ENCODE assay signal across 17 cellular contexts in genomic region chr6:119514355-119514754, GRCh38.
A peak's percentile ranks its signal among the peaks of the same experiment; 100 is the strongest.
DNase-seq lines count a peak whose midpoint lies in the region; ATAC-seq and TF ChIP-seq lines count a peak whose summit lies in the region.
"Had no signal": no experiment of that assay in that cellular context is flagged by ENCODE, and none has a peak within 500 bp of the region (broad histone marks: within the 10 kb centered on the region; RNA-seq: fewer than 3 reads in every experiment).

No MANE protein-coding gene starts in this region.

- H3K36me3 Mint-ChIP-seq in CD14-positive monocyte, result no peaks in the 10 kb centered on the region
- H3K36me3 Mint-ChIP-seq: CD8-positive, alpha-beta memory T cell had no signal

- H2BK120ac ChIP-seq in mesendoderm (ENCODE audit: low read depth, low read length), result peak overlapping the region; percentile 82

- H3K18ac ChIP-seq in mesendoderm (ENCODE audit: low read length), result peak overlapping the region; percentile 68

- no peak overlapping the region for H4K5ac ChIP-seq in mesendoderm (ENCODE audit: low read length)

- no peaks in the 10 kb centered on the region for H3K79me1 ChIP-seq in mesendoderm (ENCODE audit: low read length)

- in situ Hi-C loops in G401 (cut with HindIII; ENCODE audit: low sequenced_read_pairs), result no loop called here
- in situ Hi-C loops in HAP-1 (cut with MboI; ENCODE audit: low sequenced_read_pairs), result no loop called here

- ATAC-seq in left lung, result no peak

- BruUV-seq in OCI-LY7 (replicated peaks; lab: Mats Ljungman, UMichigan), result no TSS peak

- no peak overlapping the region for H2AK5ac ChIP-seq in mesendoderm (ENCODE audit: low read length)

- no peak overlapping the region for H3K23ac ChIP-seq in mesendoderm (ENCODE audit: low read length)

- H3K27ac ChIP-seq in OCI-LY7 (ENCODE audit: low read depth, low read length, poor library complexity, severe bottlenecking), result no peak overlapping the region
- no peak overlapping the region for H3K27ac ChIP-seq in mesendoderm (ENCODE audit: low read depth, low read length)
- no peak overlapping the region for H3K27ac ChIP-seq in left lung
- H3K27ac ChIP-seq: BLaER1 had no signal

- H3K27me3 Mint-ChIP-seq in CD14-positive monocyte (ENCODE audit: low read depth in 3 of 3), result peaks cover 0 to 4% (median 0%) of the 10 kb centered on the region in 3 donors

- H3K27ac Mint-ChIP-seq in CD14-positive monocyte, result no peak overlapping the region
- H3K27ac Mint-ChIP-seq: CD8-positive, alpha-beta memory T cell; H9 had no signal

- POLR2A ChIA-PET in OCI-LY7 (lab: Charles Lee), result interaction anchor here (1.5 to 2.9 kb wide), 2 partner anchors 11 to 79 kb away, joined by 4 to 7 read pairs; no protein-coding TSS in a partner anchor

- no peak overlapping the region for H2BK5ac ChIP-seq in mesendoderm (ENCODE audit: low read length)

- peaks cover 0 to 1% (median 0%) of the 10 kb centered on the region in 7 donors for H3K9me3 Mint-ChIP-seq in CD14-positive monocyte
- H3K9me3 Mint-ChIP-seq: CD8-positive, alpha-beta memory T cell; H9 had no signal

- TF ChIP-seq CTCF in OCI-LY7 (conservative IDR thresholded peaks at IDR 0.05; ENCODE audit: low read length) (no peak), left lung (IDR thresholded peaks at IDR 0.05) (no peak), CD14-positive monocyte (IDR thresholded peaks at IDR 0.05) (no peak)

- H2AFZ ChIP-seq in OCI-LY7 (ENCODE audit: low read length), result peak overlapping the region; percentile 13; the same call in 1 of the 2 replicates

- no peak overlapping the region for H3K4ac ChIP-seq in mesendoderm (ENCODE audit: low read depth, low read length)

- no peak overlapping the region for H3K56ac ChIP-seq in mesendoderm (ENCODE audit: low read length)

- H3K4me3 ChIP-seq in OCI-LY7 (ENCODE audit: low read depth, low read length, poor library complexity, severe bottlenecking) (no peak overlapping the region), mesendoderm (ENCODE audit: low read length) (no peak overlapping the region), left lung (no peak overlapping the region), HAP-1 (no peak overlapping the region)
- H3K4me3 ChIP-seq: BLaER1 had no signal

- H3K27me3 ChIP-seq in mesendoderm (ENCODE audit: insufficient read depth, low read length, poor library complexity), result no peaks in the 10 kb centered on the region
- no peaks in the 10 kb centered on the region for H3K27me3 ChIP-seq in left lung
- no peaks in the 10 kb centered on the region for H3K27me3 ChIP-seq in HAP-1 (ENCODE audit: low read depth)
- H3K27me3 ChIP-seq: BLaER1 had no signal

- peaks cover 10% of the 10 kb centered on the region for H3K9me3 ChIP-seq in OCI-LY7 (ENCODE audit: low read length)
- H3K9me3 ChIP-seq in left lung, result no peaks in the 10 kb centered on the region
- H3K9me3 ChIP-seq in HAP-1, result no peaks in the 10 kb centered on the region
- H3K9me3 ChIP-seq: BLaER1 had no signal

- peak overlapping the region; percentile 28 for H4K8ac ChIP-seq in mesendoderm (ENCODE audit: low read depth, low read length)

- intact Hi-C loops in OCI-LY7 (cut with micrococcal nuclease; ENCODE audit: unreplicated experiment) (no loop called here), left lung (cut with DNase I) (no loop called here), CD14-positive monocyte (cut with micrococcal nuclease) (no loop called here)

- CTCF ChIA-PET in OCI-LY7 (lab: Charles Lee; ENCODE audit: unreplicated experiment), result no interaction called here

- H3K9me2 ChIP-seq in OCI-LY7 (ENCODE audit: insufficient read depth, low read length), result no peaks in the 10 kb centered on the region

- H3K4me1 Mint-ChIP-seq in CD14-positive monocyte, result no peaks in the 10 kb centered on the region
- H3K4me1 Mint-ChIP-seq: CD8-positive, alpha-beta memory T cell had no signal

- no CpG with 5 or more reads among the region's 2 CpGs for WGBS in mesendoderm (ENCODE audit: extremely low coverage, insufficient coverage, low lambda C conversion rate)

- peaks cover 25% of the 10 kb centered on the region for H3K4me1 ChIP-seq in OCI-LY7 (ENCODE audit: insufficient read depth, low read length, poor library complexity, severe bottlenecking)
- peaks cover 2% of the 10 kb centered on the region for H3K4me1 ChIP-seq in mesendoderm (ENCODE audit: control insufficient read depth, low read depth, low read length)
- no peaks in the 10 kb centered on the region for H3K4me1 ChIP-seq in left lung
- no peaks in the 10 kb centered on the region for H3K4me1 ChIP-seq in HAP-1

- H3K79me2 ChIP-seq in OCI-LY7 (ENCODE audit: insufficient read depth, low read depth, low read length) (no peaks in the 10 kb centered on the region), mesendoderm (ENCODE audit: control insufficient read depth, insufficient read depth, low read length) (no peaks in the 10 kb centered on the region)

- peak overlapping the region; percentile 97 for H2BK15ac ChIP-seq in mesendoderm (replicated peaks; ENCODE audit: low read depth)

- H3K36me3 ChIP-seq in OCI-LY7 (ENCODE audit: insufficient read depth, low read length) (peaks cover 3% of the 10 kb centered on the region; the same call in 1 of the 2 replicates), mesendoderm (ENCODE audit: control insufficient read depth, insufficient read depth, low read length) (no peaks in the 10 kb centered on the region), left lung (no peaks in the 10 kb centered on the region), HAP-1 (replicated peaks) (no peaks in the 10 kb centered on the region)
- H3K36me3 ChIP-seq: BLaER1 had no signal

- DNase-seq in G401 (ENCODE audit: low spot score) (peak; percentile 23), OCI-LY7 (ENCODE audit: low spot score) (no peak), cerebellar cortex (ENCODE audit: low spot score) (peak; percentile 13), mesendoderm (no peak), left lung (no peak), CD14-positive monocyte (ENCODE audit: low spot score) (no peak), HAP-1 (ENCODE audit: low spot score in 2 of 2) (no peak)
- no peak for DNase-seq in stimulated activated CD8-positive, alpha-beta memory T cell treated with anti-CD3 and anti-CD28 coated beads, Interleukin-4, amount 100 ng/mL, for 48 hours
- DNase-seq: 8988T; CD8-positive, alpha-beta memory T cell; COR-L47; DMS153; DMS79; GF-D8; GOT3; H9 had no signal

- no peaks in the 10 kb centered on the region for H4K20me1 ChIP-seq in OCI-LY7 (ENCODE audit: insufficient read depth, low read length)
- H4K20me1 ChIP-seq: BLaER1 had no signal

- H3K4me3 Mint-ChIP-seq in CD14-positive monocyte, result no peak overlapping the region
- H3K4me3 Mint-ChIP-seq: CD8-positive, alpha-beta memory T cell; H9 had no signal

- no peak overlapping the region for H3K9ac ChIP-seq in mesendoderm (ENCODE audit: low read length)
- H3K9ac ChIP-seq: BLaER1 had no signal

- H3K4me2 ChIP-seq in OCI-LY7 (ENCODE audit: low read length) (no peak overlapping the region), mesendoderm (ENCODE audit: low read length) (no peak overlapping the region)
- H3K4me2 ChIP-seq: BLaER1 had no signal

Comparison
In these comparisons a context has a peak if more than half of its experiments do, and no peak if none do; other contexts are left out.
1. DNase-seq: peak in G401 (single experiment) and cerebellar cortex (single experiment); none in OCI-LY7 (single experiment), mesendoderm (single experiment), left lung (0 of 2), CD14-positive monocyte (single experiment), stimulated activated CD8-positive, alpha-beta memory T cell treated with anti-CD3 and anti-CD28 coated beads, Interleukin-4, amount 100 ng/mL, for 48 hours (single experiment) and HAP-1 (0 of 2).